8 cellular contexts compared by ENCODE assay signal in the genomic region with DNA sequence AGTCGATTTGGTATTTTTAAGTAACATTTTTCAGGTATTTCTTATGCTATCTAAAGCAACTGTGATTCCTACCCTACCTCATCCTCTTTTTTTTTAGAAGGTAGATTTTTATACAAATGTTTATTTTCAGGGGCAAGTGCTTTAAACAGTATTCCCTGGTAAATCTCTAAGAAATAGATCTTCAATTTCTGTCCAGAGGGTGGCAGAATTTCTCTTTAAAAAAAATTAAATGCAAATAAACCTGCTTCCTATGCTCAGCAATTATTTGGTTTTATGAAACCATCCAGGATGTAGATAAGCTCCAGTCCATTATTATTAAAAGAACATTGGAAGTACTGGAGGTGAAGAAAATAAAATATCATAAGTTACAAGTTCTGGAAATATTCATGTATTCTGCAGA.
A peak's percentile ranks its signal among the peaks of the same experiment; 100 is the strongest.
DNase-seq lines count a peak whose midpoint lies in the region; ATAC-seq lines count a peak whose summit lies in the region.

No MANE protein-coding gene starts in this region.

- peaks cover 2 to 4% of the 10 kb centered on the region in 2 donors for H3K4me1 Mint-ChIP-seq in effector memory CD8-positive, alpha-beta T cell (ENCODE audit: low read depth in 2 of 2)

- no peak overlapping the region for H3K4me3 ChIP-seq in HUES6 (ENCODE audit: low read depth, low read length)
- no peak overlapping the region for H3K4me3 ChIP-seq in SK-N-MC
- no peak overlapping the region for H3K4me3 ChIP-seq in MG63

- H3K27me3 ChIP-seq in HUES6 (ENCODE audit: control insufficient read depth, insufficient read depth, low read length) (no peaks in the 10 kb centered on the region), MG63 (peaks cover 13% of the 10 kb centered on the region)

- H3K9me3 Mint-ChIP-seq in effector memory CD8-positive, alpha-beta T cell = no peaks in the 10 kb centered on the region

- DNase-seq in AG08395 (ENCODE audit: low spot score) (peak; percentile 12), SK-N-MC (ENCODE audit: low read depth, low spot score) (peak; percentile 20), glomerular visceral epithelial cell (ENCODE audit: extremely low spot score) (peak; percentile 20), GM19238 (ENCODE audit: insufficient read length, low spot score) (no peak), MG63 (no peak), NCI-H146 treated with DMSO at 0.1 percent for 48 hours (lab: John Stamatoyannopoulos, UW; ENCODE audit: unreplicated experiment) (no peak)
- no peak for DNase-seq in effector memory CD8-positive, alpha-beta T cell

- H3K36me3 ChIP-seq in HUES6 (ENCODE audit: control insufficient read depth, insufficient read depth, low read length) (no peaks in the 10 kb centered on the region), SK-N-MC (ENCODE audit: insufficient read depth, low read length) (no peaks in the 10 kb centered on the region), MG63 (no peaks in the 10 kb centered on the region)

- ATAC-seq in effector memory CD8-positive, alpha-beta T cell (replicated peaks) = no peak

- H3K9ac ChIP-seq in HUES6 (ENCODE audit: low read length) = no peak overlapping the region
- no peak overlapping the region for H3K9ac ChIP-seq in SK-N-MC (ENCODE audit: insufficient read length)

- no peaks in the 10 kb centered on the region for H3K36me3 Mint-ChIP-seq in effector memory CD8-positive, alpha-beta T cell (ENCODE audit: insufficient read depth)

- H3K27ac Mint-ChIP-seq in effector memory CD8-positive, alpha-beta T cell = no peak overlapping the region

- peak overlapping the region; percentile 49; the same call in 1 of the 2 replicates for H3K27ac ChIP-seq in HUES6 (ENCODE audit: low read depth, low read length)
- no peak overlapping the region for H3K27ac ChIP-seq in SK-N-MC

- H3K4me1 ChIP-seq in HUES6 (ENCODE audit: control insufficient read depth, insufficient read depth, low read length) = peaks cover 37% of the 10 kb centered on the region

- no peak overlapping the region for H3K4me3 Mint-ChIP-seq in effector memory CD8-positive, alpha-beta T cell

- no peaks in the 10 kb centered on the region for H3K9me3 ChIP-seq in HUES6 (ENCODE audit: control insufficient read depth, insufficient read depth, low read depth, low read length)
- no peaks in the 10 kb centered on the region for H3K9me3 ChIP-seq in SK-N-MC (ENCODE audit: low read depth, low read length)
- no peaks in the 10 kb centered on the region for H3K9me3 ChIP-seq in MG63

- H3K27me3 Mint-ChIP-seq in effector memory CD8-positive, alpha-beta T cell = peaks cover 80 to 87% of the 10 kb centered on the region in 2 donors

Comparison
In these comparisons a context has a peak if more than half of its experiments do, and no peak if none do; other contexts are left out.
1. DNase-seq: peak in AG08395 (single experiment), SK-N-MC (single experiment) and glomerular visceral epithelial cell (single experiment); none in GM19238 (single experiment), MG63 (single experiment), effector memory CD8-positive, alpha-beta T cell (0 of 3) and NCI-H146 treated with DMSO at 0.1 percent for 48 hours (single experiment).